Comparison of ENCODE assay signal across 8 cellular contexts in genomic region chr10:109922976-109923921, GRCh38. TPM values are rescaled to one million over a fixed set of nuclear protein-coding genes. Genes with fewer than 3 reads are reported as not detected.
DNase-seq lines count a peak whose midpoint lies in the region; ATAC-seq and TF ChIP-seq lines count a peak whose summit lies in the region.

Gene XPNPEP1, minus strand, starts transcription at chr10:109923511. Its CDS starts 78 bp downstream, at chr10:109923433.

- peak; percentile 94 for ATAC-seq in GM21576 (IDR thresholded peaks at IDR 0.05; ENCODE audit: unreplicated experiment)
- peak; percentile 94 for ATAC-seq in stimulated activated naive CD8-positive, alpha-beta T cell treated with anti-CD3 and anti-CD28 coated beads, Interleukin-15, amount 100 ng/mL, for 72 hours

- H3K4me3 ChIP-seq in fibroblast of the aortic adventitia (ENCODE audit: low read depth, low read length) (peak within 1 kb of the TSS; percentile 82), neural cell (ENCODE audit: low read length) (peak within 1 kb of the TSS; percentile 84)

- no peaks in the 10 kb centered on the region for H3K27me3 ChIP-seq in neural cell (ENCODE audit: insufficient read depth, low read depth, low read length)

- peak; percentile 50 for TF ChIP-seq RAD21 in neural cell (conservative IDR thresholded peaks at IDR 0.05)

- no peaks in the 10 kb centered on the region for H3K79me2 ChIP-seq in neural cell (replicated peaks; ENCODE audit: insufficient read depth, low read length)

- peak within 1 kb of the TSS; percentile 66 to 96 (median 88) for H3K27ac Mint-ChIP-seq in IgD-negative memory B cell
- peak within 1 kb of the TSS; percentile 94 to 97 for H3K27ac Mint-ChIP-seq in stimulated activated naive CD8-positive, alpha-beta T cell treated with anti-CD3 and anti-CD28 coated beads, Interleukin-15, amount 100 ng/mL, for 72 hours

- peak within 1 kb of the TSS; percentile 69 for H3K9ac ChIP-seq in neural cell (ENCODE audit: low read length)

- H3K9me3 ChIP-seq in neural cell (ENCODE audit: low read length) = no peaks in the 10 kb centered on the region

- peak; percentile 87 for TF ChIP-seq POLR2A in Raji (IDR thresholded peaks at IDR 0.05; ENCODE audit: insufficient read depth, low read depth, low read length)

- no peaks in the 10 kb centered on the region for H3K9me2 ChIP-seq in neural cell (ENCODE audit: insufficient read depth, low read length)

- TF ChIP-seq EP300 in neural cell (conservative IDR thresholded peaks at IDR 0.05; ENCODE audit: poor library complexity, severe bottlenecking) = peak; percentile 28

- H3F3A ChIP-seq in neural cell (ENCODE audit: insufficient read depth, low read length, poor library complexity, severe bottlenecking) = no peaks in the 10 kb centered on the region

- H3K27me3 Mint-ChIP-seq in IgD-negative memory B cell = no peaks in the 10 kb centered on the region
- H3K27me3 Mint-ChIP-seq in stimulated activated naive CD8-positive, alpha-beta T cell treated with anti-CD3 and anti-CD28 coated beads, Interleukin-15, amount 100 ng/mL, for 72 hours = no peaks in the 10 kb centered on the region

- H3K9me3 Mint-ChIP-seq in IgD-negative memory B cell = no peaks in the 10 kb centered on the region
- no peaks in the 10 kb centered on the region for H3K9me3 Mint-ChIP-seq in stimulated activated naive CD8-positive, alpha-beta T cell treated with anti-CD3 and anti-CD28 coated beads, Interleukin-15, amount 100 ng/mL, for 72 hours

- H3K4me2 ChIP-seq in neural cell (ENCODE audit: low read length) = peak within 1 kb of the TSS; percentile 78

- peak within 1 kb of the TSS; percentile 87 to 95 (median 90) for H3K4me3 Mint-ChIP-seq in IgD-negative memory B cell
- peak within 1 kb of the TSS; percentile 91 to 93 for H3K4me3 Mint-ChIP-seq in stimulated activated naive CD8-positive, alpha-beta T cell treated with anti-CD3 and anti-CD28 coated beads, Interleukin-15, amount 100 ng/mL, for 72 hours

- H3K36me3 Mint-ChIP-seq in IgD-negative memory B cell = peaks cover 1% of the 10 kb centered on the region

- no peaks in the 10 kb centered on the region for H4K20me1 ChIP-seq in neural cell (ENCODE audit: insufficient read depth)

- TF ChIP-seq CTCF in fibroblast of the aortic adventitia (IDR thresholded peaks at IDR 0.05; ENCODE audit: insufficient read depth, low read length) (no peak), neural cell (IDR thresholded peaks at IDR 0.05; ENCODE audit: poor library complexity, severe bottlenecking) (peak; percentile 14)

- no peak within 1 kb of the TSS for H3K27ac ChIP-seq in neural cell (ENCODE audit: low read length)

- DNase-seq in DMS79 treated with DMSO at 0.1 percent for 48 hours (lab: John Stamatoyannopoulos, UW) = peak; percentile 29
- peak; percentile 71 for DNase-seq in activated T-helper 9 cell treated with anti-CD3 and anti-CD28 coated beads, Interleukin-2, amount 50 U/mL, for 16 hours (ENCODE audit: low read depth)
- peak; percentile 79 for DNase-seq in fibroblast of the aortic adventitia (ENCODE audit: low read depth)
- DNase-seq in stimulated activated naive CD8-positive, alpha-beta T cell treated with anti-CD3 and anti-CD28 coated beads, Interleukin-15, amount 100 ng/mL, for 72 hours = peak; percentile 79 to 86

- peaks cover 28 to 33% (median 29%) of the 10 kb centered on the region in 3 donors for H3K4me1 Mint-ChIP-seq in IgD-negative memory B cell
- peaks cover 63% of the 10 kb centered on the region for H3K4me1 Mint-ChIP-seq in stimulated activated naive CD8-positive, alpha-beta T cell treated with anti-CD3 and anti-CD28 coated beads, Interleukin-15, amount 100 ng/mL, for 72 hours

- peak within 1 kb of the TSS; percentile 51 for H2AFZ ChIP-seq in neural cell (ENCODE audit: low read depth, low read length)

- H3K36me3 ChIP-seq in neural cell (ENCODE audit: insufficient read depth, low read length) = no peaks in the 10 kb centered on the region

TF ChIP-seq in neural cell, 6 proteins besides CTCF, POLR2A, EP300 and RAD21:
- TF ChIP-seq EZH2 (IDR thresholded peaks at IDR 0.05; ENCODE audit: borderline replicate concordance, insufficient read depth, low read length, poor library complexity, severe bottlenecking) = no peak
- TF ChIP-seq POLR2AphosphoS5 (IDR thresholded peaks at IDR 0.05) = peak; percentile 63
- TF ChIP-seq SMC3 (conservative IDR thresholded peaks at IDR 0.05; ENCODE audit: poor library complexity) = peak; percentile 48
- TF ChIP-seq, protein P1, sequence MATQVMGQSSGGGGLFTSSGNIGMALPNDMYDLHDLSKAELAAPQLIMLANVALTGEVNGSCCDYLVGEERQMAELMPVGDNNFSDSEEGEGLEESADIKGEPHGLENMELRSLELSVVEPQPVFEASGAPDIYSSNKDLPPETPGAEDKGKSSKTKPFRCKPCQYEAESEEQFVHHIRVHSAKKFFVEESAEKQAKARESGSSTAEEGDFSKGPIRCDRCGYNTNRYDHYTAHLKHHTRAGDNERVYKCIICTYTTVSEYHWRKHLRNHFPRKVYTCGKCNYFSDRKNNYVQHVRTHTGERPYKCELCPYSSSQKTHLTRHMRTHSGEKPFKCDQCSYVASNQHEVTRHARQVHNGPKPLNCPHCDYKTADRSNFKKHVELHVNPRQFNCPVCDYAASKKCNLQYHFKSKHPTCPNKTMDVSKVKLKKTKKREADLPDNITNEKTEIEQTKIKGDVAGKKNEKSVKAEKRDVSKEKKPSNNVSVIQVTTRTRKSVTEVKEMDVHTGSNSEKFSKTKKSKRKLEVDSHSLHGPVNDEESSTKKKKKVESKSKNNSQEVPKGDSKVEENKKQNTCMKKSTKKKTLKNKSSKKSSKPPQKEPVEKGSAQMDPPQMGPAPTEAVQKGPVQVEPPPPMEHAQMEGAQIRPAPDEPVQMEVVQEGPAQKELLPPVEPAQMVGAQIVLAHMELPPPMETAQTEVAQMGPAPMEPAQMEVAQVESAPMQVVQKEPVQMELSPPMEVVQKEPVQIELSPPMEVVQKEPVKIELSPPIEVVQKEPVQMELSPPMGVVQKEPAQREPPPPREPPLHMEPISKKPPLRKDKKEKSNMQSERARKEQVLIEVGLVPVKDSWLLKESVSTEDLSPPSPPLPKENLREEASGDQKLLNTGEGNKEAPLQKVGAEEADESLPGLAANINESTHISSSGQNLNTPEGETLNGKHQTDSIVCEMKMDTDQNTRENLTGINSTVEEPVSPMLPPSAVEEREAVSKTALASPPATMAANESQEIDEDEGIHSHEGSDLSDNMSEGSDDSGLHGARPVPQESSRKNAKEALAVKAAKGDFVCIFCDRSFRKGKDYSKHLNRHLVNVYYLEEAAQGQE (IDR thresholded peaks at IDR 0.05; ENCODE audit: borderline replicate concordance) = no peak
- TF ChIP-seq TAF1 (IDR thresholded peaks at IDR 0.05; ENCODE audit: low read depth) = no peak
- peak; percentile 96 for TF ChIP-seq MXI1 (conservative IDR thresholded peaks at IDR 0.05; ENCODE audit: poor library complexity, severe bottlenecking)

RNA-seq across cellular contexts. Expression of gene XPNPEP1, which starts in this region (rescaled TPM):
- polyA plus RNA-seq in IgD-negative memory B cell (14.7 TPM), neural cell (96.3 and 113 TPM in 2 replicates)
- 103 and 253 TPM in 2 replicates for total RNA-seq in fibroblast of the aortic adventitia (ENCODE audit: low replicate concordance)
- polyA minus RNA-seq in neural cell = 90.3 and 102 TPM in 2 replicates

Comparison
In these comparisons a context has a peak if more than half of its experiments do, and no peak if none do; other contexts are left out.
1. DNase-seq: peak in every context shown above with its lines; median percentile 82 in stimulated activated naive CD8-positive, alpha-beta T cell treated with anti-CD3 and anti-CD28 coated beads, Interleukin-15, amount 100 ng/mL, for 72 hours; 79 in fibroblast of the aortic adventitia; 71 in activated T-helper 9 cell treated with anti-CD3 and anti-CD28 coated beads, Interleukin-2, amount 50 U/mL, for 16 hours; 29 in DMS79 treated with DMSO at 0.1 percent for 48 hours.